In the genomic region with DNA sequence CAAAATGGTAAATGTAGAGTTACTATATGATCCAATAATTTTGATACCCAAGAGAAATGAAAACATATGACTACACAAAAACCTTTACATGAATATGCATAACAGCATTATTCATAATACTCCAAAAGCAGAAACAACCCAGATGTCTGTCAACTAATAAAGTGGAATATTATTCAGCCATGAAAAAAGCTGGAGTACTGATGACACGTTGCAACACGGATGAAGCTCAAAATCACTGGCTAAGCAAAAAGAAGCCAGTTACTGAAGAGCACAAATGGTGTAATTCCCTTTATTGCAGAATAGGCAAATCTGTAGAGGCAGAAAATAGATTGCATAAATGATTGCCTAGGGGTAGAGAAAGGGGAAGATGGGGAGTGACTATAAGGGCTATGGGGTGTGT, we compare ENCODE assay signal across 29 cellular contexts.
"Had no signal": no experiment of that assay in that cellular context is flagged by ENCODE, and none has a peak within 500 bp of the region (broad histone marks: within the 10 kb centered on the region; RNA-seq: fewer than 3 reads in every experiment).

No MANE protein-coding gene starts in this region.

- H3K36me3 ChIP-seq: esophagus squamous epithelium, heart right ventricle, left lung, neutrophil, pancreas, stomach, thyroid gland, vagina had no signal

- H3K9me3 ChIP-seq: esophagus squamous epithelium, heart right ventricle, left lung, mucosa of descending colon, neutrophil, pancreas, stomach, thyroid gland, vagina had no signal

- H3K4me1 ChIP-seq: esophagus squamous epithelium, pancreas had no signal

- H3K27ac ChIP-seq: esophagus squamous epithelium, heart right ventricle, left lung, neutrophil, pancreas, stomach, thyroid gland, vagina had no signal

- DNase-seq: effector memory CD8-positive, alpha-beta T cell; erythroblast; esophagus squamous epithelium; foreskin melanocyte; glutamatergic neuron; heart right ventricle; hippocampal formation; left cardiac atrium; left lung; mesenchymal stem cell; mucosa of descending colon; naive B cell; pancreas; retina; stimulated activated CD4-positive, alpha-beta T cell treated with anti-CD3 and anti-CD28 coated beads, Interleukin-12 subunit alpha, Interleukin-12 subunit beta, amount 100 ng/mL, for 4 hours; stimulated activated CD4-positive, alpha-beta T cell treated with anti-CD3 and anti-CD28 coated beads, Interleukin-1b, Interleukin-23, amount 100 ng/mL, for 48 hours; stimulated activated CD4-positive, alpha-beta T cell treated with anti-CD3 and anti-CD28 coated beads, Interleukin-4, amount 100 ng/mL, for 1 hour; stimulated activated CD8-positive, alpha-beta memory T cell treated with anti-CD3 and anti-CD28 coated beads, Interleukin-4, amount 100 ng/mL, for 48 hours; stimulated activated naive CD4-positive, alpha-beta T cell treated with Interleukin-2 at 50 U/mL for 16 hours; stomach; thyroid gland; trophoblast cell had no signal

- ATAC-seq: effector memory CD8-positive, alpha-beta T cell; heart right ventricle; left cardiac atrium; left lung; mucosa of descending colon; natural killer cell treated with Interleukin-12 subunit alpha and Interleukin-12 subunit beta and Interleukin-15 and Interleukin-18, amount 100 ng/mL, for 72 hours; pancreas; sciatic nerve had no signal

- FAIRE-seq: endometrium, islet of Langerhans, pancreas had no signal

- H3K4me2 ChIP-seq: smooth muscle cell had no signal

- H3K4me3 ChIP-seq: esophagus squamous epithelium, heart right ventricle, left lung, mucosa of descending colon, pancreas, smooth muscle cell, stomach, thyroid gland, vagina had no signal

- H3K27me3 ChIP-seq: pancreas, thyroid gland, vagina had no signal
